In genomic region chr12:133080051-133080618, GRCh38 we compare ENCODE assay signal across 8 cellular contexts. TPM values are rescaled to one million over a fixed set of nuclear protein-coding genes. Genes with fewer than 3 reads are reported as not detected.
A peak's percentile ranks its signal among the peaks of the same experiment; 100 is the strongest.
DNase-seq lines count a peak whose midpoint lies in the region; ATAC-seq and TF ChIP-seq lines count a peak whose summit lies in the region.

No MANE protein-coding gene starts in this region.

- ATAC-seq in GM19023 (IDR thresholded peaks at IDR 0.05; ENCODE audit: unreplicated experiment) (peak; percentile 81), HG03196 (IDR thresholded peaks at IDR 0.05; ENCODE audit: unreplicated experiment) (peak; percentile 84)

- H3K4me3 ChIP-seq in choroid plexus epithelial cell (ENCODE audit: low read depth, low read length) (peak overlapping the region; percentile 94), kidney epithelial cell (ENCODE audit: low read depth, low read length) (peak overlapping the region; percentile 94)

- H3K36me3 ChIP-seq in kidney epithelial cell (ENCODE audit: control insufficient read depth, insufficient read depth, low read length) = no peaks in the 10 kb centered on the region

- no peaks in the 10 kb centered on the region for H3K27me3 ChIP-seq in kidney epithelial cell (ENCODE audit: control insufficient read depth, insufficient read depth, low read length)

- TF ChIP-seq CTCF in choroid plexus epithelial cell (conservative IDR thresholded peaks at IDR 0.05; ENCODE audit: low read depth, low read length) (no peak), kidney epithelial cell (IDR thresholded peaks at IDR 0.05; ENCODE audit: insufficient read depth, low read length, poor library complexity, severe bottlenecking) (no peak)

- DNase-seq in AG20443 (ENCODE audit: low spot score) = peak; percentile 93
- peak; percentile 92 to 98 for DNase-seq in NCI-H446 (lab: John Stamatoyannopoulos, UW)
- DNase-seq in activated CD4-positive, alpha-beta T cell treated with anti-CD3 and anti-CD28 coated beads for 1 hour = peak; percentile 93
- peak; percentile 100 for DNase-seq in choroid plexus epithelial cell (ENCODE audit: low read depth)
- peak; percentile 97 for DNase-seq in kidney epithelial cell (ENCODE audit: low read depth)
- peak; percentile 95 to 96 for DNase-seq in stimulated activated CD4-positive, alpha-beta T cell treated with anti-CD3 and anti-CD28 coated beads, Interleukin-15, amount 100 ng/mL, for 48 hours (ENCODE audit: low read depth in 2 of 2)

RNA-seq across cellular contexts. Expression of gene ZNF140, which starts 0.6 kb away (rescaled TPM):
- total RNA-seq in kidney epithelial cell = 19.6 and 24.0 TPM in 2 replicates

RNA-seq across cellular contexts. Expression of gene ZNF84, which starts 42.8 kb away (rescaled TPM):
- total RNA-seq in kidney epithelial cell = 28.4 and 28.5 TPM in 2 replicates

RNA-seq across cellular contexts. Expression of gene ZNF891, which starts 49.9 kb away (rescaled TPM):
- 0.63 and 0.82 TPM in 2 replicates for total RNA-seq in kidney epithelial cell

RNA-seq across cellular contexts. Expression of gene ZNF10, which starts 50.3 kb away (rescaled TPM):
- total RNA-seq in kidney epithelial cell = 3.3 and 3.6 TPM in 2 replicates

Comparison
In these comparisons a context has a peak if more than half of its experiments do, and no peak if none do; other contexts are left out.
1. Peak in every context shown above with its lines: DNase-seq, ATAC-seq and H3K4me3 ChIP-seq.